In genomic region chr14:71399057-71399487, GRCh38 we compare ENCODE assay signal across 7 cellular contexts.
DNase-seq lines count a peak whose midpoint lies in the region; ATAC-seq and TF ChIP-seq lines count a peak whose summit lies in the region.

No MANE protein-coding gene starts in this region.

- H2BK120ac ChIP-seq in mesenchymal stem cell (ENCODE audit: low read depth, low read length) = no peak overlapping the region

- H3K9ac ChIP-seq in mesenchymal stem cell (ENCODE audit: low read length) (no peak overlapping the region), SK-N-SH (no peak overlapping the region)

- H2BK12ac ChIP-seq in mesenchymal stem cell (ENCODE audit: low read length in 2 of 2) = no peak overlapping the region

- H3K36me3 ChIP-seq in mesenchymal stem cell (ENCODE audit: control insufficient read depth in 1 of 2, insufficient read depth in 2 of 2, low read depth in 1 of 2, low read length in 2 of 2) (no peaks in the 10 kb centered on the region), SK-N-SH (replicated peaks in 1 of 2; ENCODE audit: control insufficient read depth in 1 of 2, insufficient read depth in 2 of 2, low read length in 1 of 2) (no peaks in the 10 kb centered on the region)

- 87% methylated on average over 2 of the region's 3 CpGs for WGBS in mesenchymal stem cell
- 97% methylated on average over 3 of the region's 3 CpGs for WGBS in SK-N-SH (ENCODE audit: low lambda C conversion rate)

- H3K23ac ChIP-seq in mesenchymal stem cell (ENCODE audit: low read length in 2 of 2) = no peak overlapping the region

- H3K4me3 ChIP-seq in mesenchymal stem cell (ENCODE audit: insufficient read depth in 1 of 2, low read depth in 1 of 2, low read length in 2 of 2) = no peak overlapping the region
- H3K4me3 ChIP-seq in SK-N-SH (ENCODE audit: low read depth in 2 of 2, low read length in 1 of 2) = no peak overlapping the region

- ATAC-seq in GM19025 (IDR thresholded peaks at IDR 0.05; ENCODE audit: low read depth, unreplicated experiment) (peak; percentile 66), HG02870 (IDR thresholded peaks at IDR 0.05; ENCODE audit: unreplicated experiment) (peak; percentile 67)

- H2AK5ac ChIP-seq in mesenchymal stem cell (ENCODE audit: low read length, severe bottlenecking) = no peak overlapping the region

- no peak overlapping the region for H3K27ac ChIP-seq in mesenchymal stem cell (ENCODE audit: low read length, poor library complexity, severe bottlenecking)
- H3K27ac ChIP-seq in SK-N-SH (ENCODE audit: low read depth in 2 of 2, low read length in 1 of 2) = no peak overlapping the region

- no peak for TF ChIP-seq RAD21 in SK-N-SH (IDR thresholded peaks at IDR 0.05; ENCODE audit: low read length)

- H4K8ac ChIP-seq in mesenchymal stem cell (ENCODE audit: low read length) = no peak overlapping the region

- H2BK5ac ChIP-seq in mesenchymal stem cell (ENCODE audit: low read depth, low read length, poor library complexity, severe bottlenecking) = no peak overlapping the region

- H3K27me3 ChIP-seq in mesenchymal stem cell (ENCODE audit: control insufficient read depth in 1 of 2, insufficient read depth in 1 of 2, low read length in 2 of 2) (no peaks in the 10 kb centered on the region), SK-N-SH (ENCODE audit: insufficient read depth) (no peaks in the 10 kb centered on the region)

- peaks cover 84% of the 10 kb centered on the region for H3K79me2 ChIP-seq in SK-N-SH (ENCODE audit: insufficient read depth)

- DNase-seq in SIG-M5 (lab: John Stamatoyannopoulos, UW) (peak; percentile 70), mesenchymal stem cell (no peak), SK-N-SH (no peak), NCI-H1694 (lab: John Stamatoyannopoulos, UW) (no peak), retina (no peak)

- H3K79me1 ChIP-seq in mesenchymal stem cell (replicated peaks; ENCODE audit: low read length, poor library complexity, severe bottlenecking) = peaks cover 20% of the 10 kb centered on the region

- H3K9me2 ChIP-seq in SK-N-SH = no peaks in the 10 kb centered on the region

- H2AFZ ChIP-seq in mesenchymal stem cell (ENCODE audit: low read depth, low read length) (no peak overlapping the region), SK-N-SH (ENCODE audit: low read depth) (no peak overlapping the region)

- no peak for TF ChIP-seq CTCF in SK-N-SH (IDR thresholded peaks at IDR 0.05)

- no peak for TF ChIP-seq EP300 in SK-N-SH (IDR thresholded peaks at IDR 0.05; ENCODE audit: borderline replicate concordance in 1 of 2, low read depth in 1 of 2, low read length in 1 of 2)

- POLR2A ChIA-PET in SK-N-SH (lab: Yijun Ruan, JAX) = no interaction called here

- no peak overlapping the region for H3K4ac ChIP-seq in mesenchymal stem cell (ENCODE audit: low read depth in 1 of 2, low read length in 2 of 2)

- CTCF ChIA-PET in SK-N-SH (lab: Yijun Ruan, JAX) = no interaction called here

- H3K4me2 ChIP-seq in mesenchymal stem cell (ENCODE audit: low read length, poor library complexity, severe bottlenecking) (no peak overlapping the region), SK-N-SH (no peak overlapping the region)

- peaks cover 10% of the 10 kb centered on the region for H3F3A ChIP-seq in SK-N-SH (replicated peaks; ENCODE audit: insufficient read depth)

- no peaks in the 10 kb centered on the region for H4K20me1 ChIP-seq in SK-N-SH (ENCODE audit: insufficient read depth)

- H4K91ac ChIP-seq in mesenchymal stem cell (ENCODE audit: low read length) = no peak overlapping the region

- no peak overlapping the region for H3K18ac ChIP-seq in mesenchymal stem cell (ENCODE audit: low read depth in 1 of 2, low read length in 2 of 2)

- peak overlapping the region; percentile 3 for H2BK15ac ChIP-seq in mesenchymal stem cell (ENCODE audit: low read depth, poor library complexity, severe bottlenecking)

- no peaks in the 10 kb centered on the region for H3K4me1 ChIP-seq in mesenchymal stem cell (ENCODE audit: control insufficient read depth, insufficient read depth, low read depth, low read length)
- H3K4me1 ChIP-seq in SK-N-SH (ENCODE audit: control insufficient read depth in 1 of 2, insufficient read depth in 2 of 2, low read depth in 1 of 2, low read length in 1 of 2) = peaks cover 12 to 31% of the 10 kb centered on the region in 2 experiments; a peak in 3 of 4 replicates

- H3K14ac ChIP-seq in mesenchymal stem cell (ENCODE audit: low read length in 2 of 2) = no peak overlapping the region

- no peaks in the 10 kb centered on the region for H3K9me3 ChIP-seq in mesenchymal stem cell (ENCODE audit: control insufficient read depth, low read length)
- no peaks in the 10 kb centered on the region for H3K9me3 ChIP-seq in SK-N-SH

TF ChIP-seq in SK-N-SH, 30 proteins besides CTCF, POLR2A, EP300 and RAD21:
- no peak for TF ChIP-seq MAX (IDR thresholded peaks at IDR 0.05; ENCODE audit: low read depth)
- no peak for TF ChIP-seq TAF1 (IDR thresholded peaks at IDR 0.05; ENCODE audit: borderline replicate concordance, low read depth, low read length)
- TF ChIP-seq FOXJ3 (CRISPR knock-in tag; IDR thresholded peaks at IDR 0.05) = no peak
